ENCODE assay signal across 9 cellular contexts in the genomic region with DNA sequence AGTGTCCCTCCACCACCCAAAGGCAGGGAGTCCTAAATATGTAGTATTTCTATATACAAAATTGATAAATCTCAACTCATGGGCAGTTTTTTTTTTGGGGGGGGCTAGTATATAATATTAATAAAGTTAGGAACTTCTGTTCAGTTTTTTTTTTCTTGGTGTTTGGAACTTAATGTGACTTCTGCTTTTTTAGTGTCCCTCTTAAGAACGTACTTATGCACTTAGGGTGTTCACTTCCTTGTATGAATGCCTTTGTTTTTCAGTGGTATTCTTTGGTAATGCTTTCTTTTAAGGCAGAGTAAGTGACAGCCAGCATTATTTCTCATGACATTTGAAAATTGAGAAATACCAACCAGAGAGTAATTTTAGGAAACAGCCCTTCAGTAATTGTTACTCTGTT. TPM values are rescaled to one million over a fixed set of nuclear protein-coding genes. Genes with fewer than 3 reads are reported as not detected.
DNase-seq lines count a peak whose midpoint lies in the region; ATAC-seq and TF ChIP-seq lines count a peak whose summit lies in the region.
"Had no signal": no experiment of that assay in that cellular context is flagged by ENCODE, and none has a peak within 500 bp of the region (broad histone marks: within the 10 kb centered on the region; RNA-seq: fewer than 3 reads in every experiment).

No MANE protein-coding gene starts in this region.

- H3K4me3 ChIP-seq in GM12865 (ENCODE audit: low read depth, low read length) (peak overlapping the region; percentile 68), neutrophil (ENCODE audit: low read depth in 1 of 2, low read length in 1 of 2) (peak overlapping the region; percentile 2)

- H3K9me3 Mint-ChIP-seq in activated T-helper 2 cell treated with anti-CD3 and anti-CD28 coated beads, Interferon-gamma antibody, Interleukin-2, Interleukin-4, amounts not matched to agents 10 μg/mL and 5 μg/mL and 100 μg/mL, durations not matched to agents 14 hours and 24 hours and 36 hours = no peaks in the 10 kb centered on the region
- no peaks in the 10 kb centered on the region for H3K9me3 Mint-ChIP-seq in chondrocyte (ENCODE audit: low read depth)
- H3K9me3 Mint-ChIP-seq in activated naive CD4-positive, alpha-beta T cell treated with anti-CD3 and anti-CD28 coated beads, Interleukin-2, amount 50 U/mL, for 72 hours = no peaks in the 10 kb centered on the region

- TF ChIP-seq CTCF in GM12865 (IDR thresholded peaks at IDR 0.05; ENCODE audit: insufficient read depth, low read depth, low read length, missing control alignments) = no peak
- TF ChIP-seq CTCF in neutrophil (IDR thresholded peaks at IDR 0.05) = no peak
- no peak for TF ChIP-seq CTCF in chondrocyte (IDR thresholded peaks at IDR 0.05)

- peaks cover 24% of the 10 kb centered on the region for H3K27me3 ChIP-seq in neutrophil

- H3K36me3 ChIP-seq in KOPT-K1 (ENCODE audit: insufficient read depth, low read length) (peaks cover 28% of the 10 kb centered on the region), neutrophil (no peaks in the 10 kb centered on the region)

- intact Hi-C loops in activated T-helper 2 cell treated with anti-CD3 and anti-CD28 coated beads, Interferon-gamma antibody, Interleukin-2, Interleukin-4, amounts not matched to agents 10 μg/mL and 5 μg/mL and 100 μg/mL, durations not matched to agents 14 hours and 24 hours and 36 hours (cut with micrococcal nuclease) = loop anchor here (2.0 kb wide), 1 partner anchor 206 kb away; no protein-coding TSS in a partner anchor

- peak; percentile 42 for DNase-seq in GM12865 (ENCODE audit: low read depth)
- no peak for DNase-seq in activated T-helper 2 cell treated with anti-CD3 and anti-CD28 coated beads, Interferon-gamma antibody, Interleukin-2, Interleukin-4, amounts not matched to agents 10 μg/mL and 5 μg/mL and 100 μg/mL, durations not matched to agents 14 hours and 24 hours and 36 hours (ENCODE audit: low spot score)
- no peak for DNase-seq in chondrocyte (ENCODE audit: low spot score)
- DNase-seq in DMS 273 treated with DMSO at 0.1 percent for 48 hours (lab: John Stamatoyannopoulos, UW) = no peak
- no peak for DNase-seq in activated naive CD4-positive, alpha-beta T cell treated with anti-CD3 and anti-CD28 coated beads, Interleukin-2, amount 50 U/mL, for 72 hours (ENCODE audit: low spot score in 2 of 2)
- DNase-seq: DMS79 treated with DMSO at 0.1 percent for 48 hours, SHP77 treated with DMSO at 0.1 percent for 48 hours had no signal

- H3K4me3 Mint-ChIP-seq in activated T-helper 2 cell treated with anti-CD3 and anti-CD28 coated beads, Interferon-gamma antibody, Interleukin-2, Interleukin-4, amounts not matched to agents 10 μg/mL and 5 μg/mL and 100 μg/mL, durations not matched to agents 14 hours and 24 hours and 36 hours (ENCODE audit: low read depth) = peak overlapping the region; percentile 99
- H3K4me3 Mint-ChIP-seq in chondrocyte (ENCODE audit: unreplicated experiment) = no peak overlapping the region

- H3K36me3 Mint-ChIP-seq in activated T-helper 2 cell treated with anti-CD3 and anti-CD28 coated beads, Interferon-gamma antibody, Interleukin-2, Interleukin-4, amounts not matched to agents 10 μg/mL and 5 μg/mL and 100 μg/mL, durations not matched to agents 14 hours and 24 hours and 36 hours (ENCODE audit: low read depth) = peaks cover 43% of the 10 kb centered on the region
- no peaks in the 10 kb centered on the region for H3K36me3 Mint-ChIP-seq in chondrocyte (ENCODE audit: low read depth)
- peaks cover 11 to 20% of the 10 kb centered on the region in 2 donors for H3K36me3 Mint-ChIP-seq in activated naive CD4-positive, alpha-beta T cell treated with anti-CD3 and anti-CD28 coated beads, Interleukin-2, amount 50 U/mL, for 72 hours

- no peaks in the 10 kb centered on the region for H3K27me3 Mint-ChIP-seq in activated T-helper 2 cell treated with anti-CD3 and anti-CD28 coated beads, Interferon-gamma antibody, Interleukin-2, Interleukin-4, amounts not matched to agents 10 μg/mL and 5 μg/mL and 100 μg/mL, durations not matched to agents 14 hours and 24 hours and 36 hours (ENCODE audit: low read depth)
- H3K27me3 Mint-ChIP-seq in chondrocyte (ENCODE audit: low read depth) = peaks cover 9% of the 10 kb centered on the region

- H3K9me3 ChIP-seq in KOPT-K1 (ENCODE audit: insufficient read depth, low read length, poor library complexity, severe bottlenecking) (no peaks in the 10 kb centered on the region), neutrophil (no peaks in the 10 kb centered on the region)

- peaks cover 54 to 56% of the 10 kb centered on the region in 2 experiments for H3K4me1 ChIP-seq in neutrophil (ENCODE audit: control insufficient read depth in 1 of 2, insufficient read depth in 1 of 2, low read depth in 1 of 2, low read length in 1 of 2)

- no peak for ATAC-seq in activated naive CD4-positive, alpha-beta T cell treated with anti-CD3 and anti-CD28 coated beads, Interleukin-2, amount 50 U/mL, for 72 hours

- H3K27ac ChIP-seq in KOPT-K1 (ENCODE audit: low read depth, low read length, poor library complexity, severe bottlenecking) (peak overlapping the region; percentile 94), neutrophil (peak overlapping the region; percentile 60)

- H3K4me1 Mint-ChIP-seq in activated T-helper 2 cell treated with anti-CD3 and anti-CD28 coated beads, Interferon-gamma antibody, Interleukin-2, Interleukin-4, amounts not matched to agents 10 μg/mL and 5 μg/mL and 100 μg/mL, durations not matched to agents 14 hours and 24 hours and 36 hours (ENCODE audit: low read depth) = peaks cover 71% of the 10 kb centered on the region
- H3K4me1 Mint-ChIP-seq in chondrocyte (ENCODE audit: low read depth) = peaks cover 18% of the 10 kb centered on the region

- peak overlapping the region; percentile 82 for H3K27ac Mint-ChIP-seq in activated T-helper 2 cell treated with anti-CD3 and anti-CD28 coated beads, Interferon-gamma antibody, Interleukin-2, Interleukin-4, amounts not matched to agents 10 μg/mL and 5 μg/mL and 100 μg/mL, durations not matched to agents 14 hours and 24 hours and 36 hours
- no peak overlapping the region for H3K27ac Mint-ChIP-seq in chondrocyte (ENCODE audit: unreplicated experiment)
- H3K27ac Mint-ChIP-seq in activated naive CD4-positive, alpha-beta T cell treated with anti-CD3 and anti-CD28 coated beads, Interleukin-2, amount 50 U/mL, for 72 hours = no peak overlapping the region

RNA-seq across cellular contexts. Expression of gene GRK3, which starts 2.3 kb away (rescaled TPM):
- total RNA-seq in activated T-helper 2 cell treated with anti-CD3 and anti-CD28 coated beads, Interferon-gamma antibody, Interleukin-2, Interleukin-4, amounts not matched to agents 10 μg/mL and 5 μg/mL and 100 μg/mL, durations not matched to agents 14 hours and 24 hours and 36 hours = 60.2 and 61.4 TPM in 2 replicates
- 2.0 to 3.6 TPM (median 2.4 TPM) in 3 replicates for total RNA-seq in chondrocyte
- total RNA-seq in activated naive CD4-positive, alpha-beta T cell treated with anti-CD3 and anti-CD28 coated beads, Interleukin-2, amount 50 U/mL, for 72 hours = 10 to 100 TPM; 13.6 to 31.6 TPM
